26 cellular contexts compared by ENCODE assay signal in the genomic region with DNA sequence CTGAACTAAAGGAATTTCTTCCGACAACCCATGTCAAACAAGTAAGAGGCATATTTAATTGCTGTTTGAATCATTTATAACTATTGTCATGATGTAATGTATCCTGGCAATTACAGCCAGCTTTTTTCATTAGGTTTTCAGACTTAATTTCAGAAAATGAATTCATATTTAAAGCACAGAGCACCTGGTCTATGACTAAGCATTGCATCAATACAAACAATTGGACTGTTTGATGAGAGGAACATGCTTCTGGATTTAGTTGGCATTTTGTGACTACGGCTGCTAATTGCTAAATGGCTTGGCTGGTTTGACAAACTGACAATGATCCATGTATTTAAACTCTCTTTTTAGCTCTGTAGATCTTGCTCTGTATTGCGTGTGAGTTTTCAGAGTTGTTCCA.
DNase-seq lines count a peak whose midpoint lies in the region; ATAC-seq and TF ChIP-seq lines count a peak whose summit lies in the region.
"Had no signal": no experiment of that assay in that cellular context is flagged by ENCODE, and none has a peak within 500 bp of the region (broad histone marks: within the 10 kb centered on the region; RNA-seq: fewer than 3 reads in every experiment).

No MANE protein-coding gene starts in this region.

- no peak for ATAC-seq in CD4-positive, alpha-beta T cell (ENCODE audit: poor library complexity)
- ATAC-seq: activated T-cell treated with anti-CD3 and anti-CD28 coated beads, Interleukin-2, amount 50 U/mL, for 72 hours; HepG2; stimulated activated effector memory CD8-positive, alpha-beta T cell treated with anti-CD3 and anti-CD28 coated beads, Interleukin-12 subunit alpha, Interleukin-12 subunit beta, amount 100 ng/mL, for 72 hours had no signal

- POLR2A ChIA-PET in CD4-positive, alpha-beta T cell (lab: Charles Lee) = no interaction called here

- H3K9ac ChIP-seq in HUES48 (ENCODE audit: low read depth, low read length) = no peak overlapping the region; the same call in 1 of the 2 replicates

- H3K27ac ChIP-seq in HUES48 (ENCODE audit: low read depth, low read length) (peak overlapping the region; percentile 84), epithelial cell of prostate (peak overlapping the region; percentile 51)
- no peak overlapping the region for H3K27ac ChIP-seq in CD4-positive, alpha-beta T cell (ENCODE audit: low read depth, low read length)
- H3K27ac ChIP-seq: dorsolateral prefrontal cortex, testis, uterus had no signal

- H3K4me1 Mint-ChIP-seq in CD4-positive, alpha-beta T cell (ENCODE audit: low read depth) = no peaks in the 10 kb centered on the region
- H3K4me1 Mint-ChIP-seq in activated T-helper 2 cell treated with anti-CD3 and anti-CD28 coated beads, Interferon-gamma antibody, Interleukin-2, Interleukin-4, amounts not matched to agents 10 μg/mL and 5 μg/mL and 100 μg/mL, durations not matched to agents 14 hours and 24 hours and 36 hours (ENCODE audit: low read depth) = no peaks in the 10 kb centered on the region
- H3K4me1 Mint-ChIP-seq: CD14-positive monocyte; central memory CD8-positive, alpha-beta T cell; stimulated activated effector memory CD8-positive, alpha-beta T cell treated with anti-CD3 and anti-CD28 coated beads, Interleukin-12 subunit alpha, Interleukin-12 subunit beta, amount 100 ng/mL, for 72 hours had no signal

- CTCF ChIA-PET in CD4-positive, alpha-beta T cell (lab: Charles Lee) = no interaction called here

- intact Hi-C loops in CD4-positive, alpha-beta T cell (cut with DNase I, micrococcal nuclease) = no loop called here
- intact Hi-C loops in activated T-helper 2 cell treated with anti-CD3 and anti-CD28 coated beads, Interferon-gamma antibody, Interleukin-2, Interleukin-4, amounts not matched to agents 10 μg/mL and 5 μg/mL and 100 μg/mL, durations not matched to agents 14 hours and 24 hours and 36 hours (cut with micrococcal nuclease) = no loop called here

- H3K36me3 Mint-ChIP-seq in CD4-positive, alpha-beta T cell (ENCODE audit: low read depth) = no peaks in the 10 kb centered on the region
- no peaks in the 10 kb centered on the region for H3K36me3 Mint-ChIP-seq in activated T-helper 2 cell treated with anti-CD3 and anti-CD28 coated beads, Interferon-gamma antibody, Interleukin-2, Interleukin-4, amounts not matched to agents 10 μg/mL and 5 μg/mL and 100 μg/mL, durations not matched to agents 14 hours and 24 hours and 36 hours (ENCODE audit: low read depth)
- H3K36me3 Mint-ChIP-seq: CD14-positive monocyte; stimulated activated effector memory CD8-positive, alpha-beta T cell treated with anti-CD3 and anti-CD28 coated beads, Interleukin-12 subunit alpha, Interleukin-12 subunit beta, amount 100 ng/mL, for 72 hours had no signal

- no peak for TF ChIP-seq CTCF in CD4-positive, alpha-beta T cell (IDR thresholded peaks at IDR 0.05)

- peaks cover 15% of the 10 kb centered on the region for H3K9me3 Mint-ChIP-seq in CD4-positive, alpha-beta T cell
- peaks cover 20% of the 10 kb centered on the region for H3K9me3 Mint-ChIP-seq in activated T-helper 2 cell treated with anti-CD3 and anti-CD28 coated beads, Interferon-gamma antibody, Interleukin-2, Interleukin-4, amounts not matched to agents 10 μg/mL and 5 μg/mL and 100 μg/mL, durations not matched to agents 14 hours and 24 hours and 36 hours

- DNase-seq in COLO829 (ENCODE audit: low spot score) (peak; percentile 48), SHP77 treated with DMSO at 0.1 percent for 48 hours (lab: John Stamatoyannopoulos, UW) (peak; percentile 19), epithelial cell of prostate (ENCODE audit: low read depth, low spot score) (no peak), DMS79 treated with DMSO at 0.1 percent for 48 hours (lab: John Stamatoyannopoulos, UW) (no peak), SIG-M5 (lab: John Stamatoyannopoulos, UW) (no peak)
- no peak for DNase-seq in CD4-positive, alpha-beta T cell
- no peak for DNase-seq in activated T-helper 2 cell treated with anti-CD3 and anti-CD28 coated beads, Interferon-gamma antibody, Interleukin-2, Interleukin-4, amounts not matched to agents 10 μg/mL and 5 μg/mL and 100 μg/mL, durations not matched to agents 14 hours and 24 hours and 36 hours (ENCODE audit: low spot score)
- DNase-seq: activated naive CD4-positive, alpha-beta T cell treated with anti-CD3 and anti-CD28 coated beads, Interleukin-2, amount 50 U/mL, for 16 hours; activated T-cell treated with anti-CD3 and anti-CD28 coated beads, Interleukin-2, amount 50 U/mL, for 72 hours; aorta; DMS 273 treated with DMSO at 0.1 percent for 48 hours; dorsolateral prefrontal cortex; foreskin melanocyte; kidney glomerular epithelial cell; NCI-H1417 treated with DMSO at 0.1 percent for 48 hours; NCI-H526 treated with DMSO at 0.1 percent for 48 hours; occipital lobe; stimulated activated CD4-positive, alpha-beta T cell treated with anti-CD3 and anti-CD28 coated beads, Interleukin-1b, Interleukin-23, amount 100 ng/mL, for 48 hours; T-helper 1 cell; testis; uterus had no signal

- peak overlapping the region; percentile 33 for H3K4me3 ChIP-seq in HUES48 (ENCODE audit: low read depth, low read length)
- H3K4me3 ChIP-seq: testis, uterus had no signal

- H3K4me3 Mint-ChIP-seq in CD4-positive, alpha-beta T cell = no peak overlapping the region
- no peak overlapping the region for H3K4me3 Mint-ChIP-seq in activated T-helper 2 cell treated with anti-CD3 and anti-CD28 coated beads, Interferon-gamma antibody, Interleukin-2, Interleukin-4, amounts not matched to agents 10 μg/mL and 5 μg/mL and 100 μg/mL, durations not matched to agents 14 hours and 24 hours and 36 hours (ENCODE audit: low read depth)
- H3K4me3 Mint-ChIP-seq: activated T-cell treated with anti-CD3 and anti-CD28 coated beads, Interleukin-2, amount 50 U/mL, for 72 hours; CD14-positive monocyte; central memory CD8-positive, alpha-beta T cell; stimulated activated effector memory CD8-positive, alpha-beta T cell treated with anti-CD3 and anti-CD28 coated beads, Interleukin-12 subunit alpha, Interleukin-12 subunit beta, amount 100 ng/mL, for 72 hours had no signal

- H3K36me3 ChIP-seq in HUES48 (ENCODE audit: control insufficient read depth, insufficient read depth, low read length) = no peaks in the 10 kb centered on the region
- H3K36me3 ChIP-seq: uterus had no signal

- no peak overlapping the region for H3K27ac Mint-ChIP-seq in CD4-positive, alpha-beta T cell
- H3K27ac Mint-ChIP-seq in activated T-helper 2 cell treated with anti-CD3 and anti-CD28 coated beads, Interferon-gamma antibody, Interleukin-2, Interleukin-4, amounts not matched to agents 10 μg/mL and 5 μg/mL and 100 μg/mL, durations not matched to agents 14 hours and 24 hours and 36 hours = no peak overlapping the region
- H3K27ac Mint-ChIP-seq: activated T-cell treated with anti-CD3 and anti-CD28 coated beads, Interleukin-2, amount 50 U/mL, for 72 hours; CD14-positive monocyte; stimulated activated effector memory CD8-positive, alpha-beta T cell treated with anti-CD3 and anti-CD28 coated beads, Interleukin-12 subunit alpha, Interleukin-12 subunit beta, amount 100 ng/mL, for 72 hours had no signal

- peaks cover 34% of the 10 kb centered on the region for H3K4me1 ChIP-seq in HUES48 (ENCODE audit: control insufficient read depth, insufficient read depth, low read length)
- H3K4me1 ChIP-seq: testis, uterus had no signal

- no peaks in the 10 kb centered on the region for H3K27me3 ChIP-seq in HUES48 (ENCODE audit: control insufficient read depth, insufficient read depth, low read length)
- no peaks in the 10 kb centered on the region for H3K27me3 ChIP-seq in CD4-positive, alpha-beta T cell (ENCODE audit: control insufficient read depth, insufficient read depth, low read length)
- H3K27me3 ChIP-seq: dorsolateral prefrontal cortex, testis, uterus had no signal

- H3K27me3 Mint-ChIP-seq in CD4-positive, alpha-beta T cell = no peaks in the 10 kb centered on the region
- H3K27me3 Mint-ChIP-seq in activated T-helper 2 cell treated with anti-CD3 and anti-CD28 coated beads, Interferon-gamma antibody, Interleukin-2, Interleukin-4, amounts not matched to agents 10 μg/mL and 5 μg/mL and 100 μg/mL, durations not matched to agents 14 hours and 24 hours and 36 hours (ENCODE audit: low read depth) = no peaks in the 10 kb centered on the region
- H3K27me3 Mint-ChIP-seq: central memory CD8-positive, alpha-beta T cell had no signal

- no peaks in the 10 kb centered on the region for H3K9me3 ChIP-seq in HUES48 (ENCODE audit: control insufficient read depth, insufficient read depth, low read length)
- no peaks in the 10 kb centered on the region for H3K9me3 ChIP-seq in CD4-positive, alpha-beta T cell (ENCODE audit: control insufficient read depth, low read length)
- H3K9me3 ChIP-seq: testis, uterus had no signal

Comparison
In these comparisons a context has a peak if more than half of its experiments do, and no peak if none do; other contexts are left out.
1. DNase-seq: peak in COLO829 (single experiment) and SHP77 treated with DMSO at 0.1 percent for 48 hours (single experiment); none in epithelial cell of prostate (single experiment), DMS79 treated with DMSO at 0.1 percent for 48 hours (single experiment), CD4-positive, alpha-beta T cell (0 of 10), activated T-helper 2 cell treated with anti-CD3 and anti-CD28 coated beads, Interferon-gamma antibody, Interleukin-2, Interleukin-4, amounts not matched to agents 10 μg/mL and 5 μg/mL and 100 μg/mL, durations not matched to agents 14 hours and 24 hours and 36 hours (single experiment) and SIG-M5 (single experiment).